ENCODE assay signal across 26 cellular contexts in genomic region chr1:184291701-184292100, GRCh38.
"Had no signal": no experiment of that assay in that cellular context is flagged by ENCODE, and none has a peak within 500 bp of the region (broad histone marks: within the 10 kb centered on the region; RNA-seq: fewer than 3 reads in every experiment).

No MANE protein-coding gene starts in this region.

- H3K27ac Mint-ChIP-seq: activated B cell treated with CpG ODN at 0.5 μM for 24 hours; activated CD4-positive, alpha-beta memory T cell treated with anti-CD3 and anti-CD28 coated beads for 36 hours; activated CD4-positive, alpha-beta T cell treated with anti-CD3 and anti-CD28 coated beads, Interleukin-2, amount 10 ng/mL, durations not matched to agents 7 days and 5 days; activated naive CD4-positive, alpha-beta T cell treated with anti-CD3 and anti-CD28 coated beads, Interleukin-2, amount 10 ng/mL, durations not matched to agents 7 days and 5 days; activated naive CD8-positive, alpha-beta T cell treated with anti-CD3 and anti-CD28 coated beads for 36 hours; activated T-helper 2 cell treated with anti-CD3 and anti-CD28 coated beads, Interferon-gamma antibody, Interleukin-2, Interleukin-4, amounts not matched to agents 10 μg/mL and 5 μg/mL and 100 μg/mL, durations not matched to agents 14 hours and 24 hours and 36 hours; T-helper 17 cell had no signal

- H3K4me3 Mint-ChIP-seq: activated B cell treated with CpG ODN at 0.5 μM for 24 hours; activated CD4-positive, alpha-beta memory T cell treated with anti-CD3 and anti-CD28 coated beads for 36 hours; activated CD4-positive, alpha-beta T cell treated with anti-CD3 and anti-CD28 coated beads, Interleukin-2, amount 10 ng/mL, durations not matched to agents 7 days and 5 days; activated naive CD4-positive, alpha-beta T cell treated with anti-CD3 and anti-CD28 coated beads, Interleukin-2, amount 10 ng/mL, durations not matched to agents 7 days and 5 days; activated naive CD8-positive, alpha-beta T cell treated with anti-CD3 and anti-CD28 coated beads for 36 hours; activated T-cell treated with anti-CD3 and anti-CD28 coated beads, Interleukin-2, amount 50 U/mL, for 4 hours; T-helper 17 cell had no signal

- H3K27me3 Mint-ChIP-seq: activated B cell treated with CpG ODN at 0.5 μM for 24 hours; activated CD4-positive, alpha-beta memory T cell treated with anti-CD3 and anti-CD28 coated beads for 36 hours; activated naive CD4-positive, alpha-beta T cell treated with anti-CD3 and anti-CD28 coated beads, Interleukin-2, amount 10 ng/mL, durations not matched to agents 7 days and 5 days; activated naive CD8-positive, alpha-beta T cell treated with anti-CD3 and anti-CD28 coated beads for 36 hours had no signal

- ATAC-seq: activated T-cell treated with anti-CD3 and anti-CD28 coated beads, Interleukin-2, amount 50 U/mL, for 4 hours; T-helper 17 cell had no signal

- H3K36me3 Mint-ChIP-seq: activated CD4-positive, alpha-beta memory T cell treated with anti-CD3 and anti-CD28 coated beads for 36 hours; activated naive CD4-positive, alpha-beta T cell treated with anti-CD3 and anti-CD28 coated beads, Interleukin-2, amount 10 ng/mL, durations not matched to agents 7 days and 5 days; activated naive CD8-positive, alpha-beta T cell treated with anti-CD3 and anti-CD28 coated beads for 36 hours had no signal

- H3K27ac ChIP-seq: PC-9 had no signal

- DNase-seq: activated B cell treated with CpG ODN at 0.5 μM for 24 hours; activated CD4-positive, alpha-beta memory T cell treated with anti-CD3 and anti-CD28 coated beads for 36 hours; activated CD4-positive, alpha-beta T cell treated with anti-CD3 and anti-CD28 coated beads for 1 hour; activated CD4-positive, alpha-beta T cell treated with anti-CD3 and anti-CD28 coated beads, Interleukin-2, amount 10 ng/mL, durations not matched to agents 7 days and 5 days; activated CD8-positive, alpha-beta memory T cell treated with anti-CD3 and anti-CD28 coated beads for 24 hours; activated gamma-delta T cell treated with Interleukin-2 at 50 U/mL for 16 hours; activated naive CD4-positive, alpha-beta T cell treated with anti-CD3 and anti-CD28 coated beads, Interleukin-2, amount 10 ng/mL, durations not matched to agents 7 days and 5 days; activated naive CD8-positive, alpha-beta T cell treated with anti-CD3 and anti-CD28 coated beads for 36 hours; activated T-cell treated with anti-CD3 and anti-CD28 coated beads, Interleukin-2, amount 50 U/mL, for 4 hours; anterior cingulate cortex; cerebellar nuclear complex; MM.1S; NCI-H1105 treated with DMSO at 0.1 percent for 48 hours; NCI-H146; NCI-H1930; NCI-H2107; NCI-H2171 treated with DMSO at 0.1 percent for 48 hours; NCI-H345; NCI-H510A; NCI-H526 treated with DMSO at 0.1 percent for 48 hours; NCI-H82; PC-9; SIG-M5; T-helper 17 cell; T-helper 9 cell had no signal

- H3K4me1 Mint-ChIP-seq: activated B cell treated with CpG ODN at 0.5 μM for 24 hours; activated CD4-positive, alpha-beta T cell treated with anti-CD3 and anti-CD28 coated beads, Interleukin-2, amount 10 ng/mL, durations not matched to agents 7 days and 5 days; activated naive CD4-positive, alpha-beta T cell treated with anti-CD3 and anti-CD28 coated beads, Interleukin-2, amount 10 ng/mL, durations not matched to agents 7 days and 5 days; activated naive CD8-positive, alpha-beta T cell treated with anti-CD3 and anti-CD28 coated beads for 36 hours; T-helper 17 cell had no signal

- H3K4me3 ChIP-seq: PC-9 had no signal

- H2AFZ ChIP-seq: PC-9 had no signal

- H3K4me2 ChIP-seq: PC-9 had no signal
